8 cellular contexts compared by ENCODE assay signal in genomic region chr17:42288985-42289862, GRCh38. TPM values are rescaled to one million over a fixed set of nuclear protein-coding genes. Genes with fewer than 3 reads are reported as not detected.
A peak's percentile ranks its signal among the peaks of the same experiment; 100 is the strongest.
DNase-seq lines count a peak whose midpoint lies in the region; ATAC-seq and TF ChIP-seq lines count a peak whose summit lies in the region.

No MANE protein-coding gene starts in this region.

- peaks cover 26% of the 10 kb centered on the region for H4K20me1 ChIP-seq in BLaER1

- peaks cover 37% of the 10 kb centered on the region for H3K36me3 ChIP-seq in BLaER1
- H3K36me3 ChIP-seq in esophagus (ENCODE audit: control insufficient read depth in 2 of 2, insufficient read depth in 2 of 2, low read length in 1 of 2) = no peaks in the 10 kb centered on the region
- peaks cover 0 to under 1% of the 10 kb centered on the region in 2 donors for H3K36me3 ChIP-seq in aorta (ENCODE audit: control insufficient read depth in 1 of 2, insufficient read depth in 2 of 2, low read length in 1 of 2)

- H3K27ac ChIP-seq in BLaER1 (peak overlapping the region; percentile 82), esophagus (ENCODE audit: low read depth in 2 of 2, low read length in 1 of 2) (peak overlapping the region; percentile 88 to 90), aorta (ENCODE audit: low read depth in 1 of 2, low read length in 2 of 2) (peak overlapping the region; percentile 71 to 74)

- H3K9me3 ChIP-seq in BLaER1 = no peaks in the 10 kb centered on the region
- H3K9me3 ChIP-seq in esophagus (ENCODE audit: control insufficient read depth in 2 of 2, insufficient read depth in 1 of 2, low read depth in 1 of 2, low read length in 1 of 2) = no peaks in the 10 kb centered on the region
- H3K9me3 ChIP-seq in aorta (ENCODE audit: control insufficient read depth, low read length) = no peaks in the 10 kb centered on the region

- H3K9ac ChIP-seq in BLaER1 = peak overlapping the region; percentile 80

- H3K4me1 ChIP-seq in BLaER1 = peaks cover 53% of the 10 kb centered on the region
- H3K4me1 ChIP-seq in esophagus (ENCODE audit: control insufficient read depth in 2 of 2, insufficient read depth in 2 of 2, low read length in 1 of 2) = peaks cover 13 to 21% of the 10 kb centered on the region in 2 donors
- no peaks in the 10 kb centered on the region for H3K4me1 ChIP-seq in aorta (ENCODE audit: control insufficient read depth in 1 of 2, insufficient read depth in 2 of 2, low read length in 2 of 2)

- peak overlapping the region; percentile 77 for H3K4me3 ChIP-seq in BLaER1
- H3K4me3 ChIP-seq in esophagus (ENCODE audit: low read depth in 1 of 2, low read length in 2 of 2) = peak overlapping the region; percentile 64 to 65
- peak overlapping the region in 1 of 2 donors; percentile 81 for H3K4me3 ChIP-seq in aorta (ENCODE audit: low read length in 2 of 2)

- peak overlapping the region; percentile 89 for H3K4me2 ChIP-seq in BLaER1

- intact Hi-C loops in aorta (cut with DNase I) = no loop called here

- DNase-seq in activated CD4-positive, alpha-beta T cell treated with anti-CD3 and anti-CD28 coated beads, Interleukin-2, amount 50 U/mL, for 4 hours = peak; percentile 48 to 57
- peak; percentile 24 for DNase-seq in omental fat pad (ENCODE audit: low spot score)
- peak; percentile 68 to 79 for DNase-seq in aorta
- no peak for DNase-seq in HK-2 (ENCODE audit: unreplicated experiment)
- DNase-seq in NCI-H82 treated with DMSO at 0.1 percent for 48 hours (lab: John Stamatoyannopoulos, UW; ENCODE audit: unreplicated experiment) = no peak

- 44 to 50% methylated on average over 30 to 32 of the region's 32 CpGs for WGBS in esophagus, 2 donors
- WGBS in aorta, 2 donors = 72 to 78% methylated on average over 31 to 32 of the region's 32 CpGs

- peak; percentile 21 for ATAC-seq in HG03108 (IDR thresholded peaks at IDR 0.05; ENCODE audit: unreplicated experiment)
- peak; percentile 9 for ATAC-seq in omental fat pad (ENCODE audit: low FRiP score)
- ATAC-seq in aorta (ENCODE audit: low FRiP score) = peak; percentile 35

- peaks cover 4% of the 10 kb centered on the region; the same call in 1 of the 2 replicates for H3K27me3 ChIP-seq in BLaER1
- no peaks in the 10 kb centered on the region for H3K27me3 ChIP-seq in esophagus (ENCODE audit: control insufficient read depth in 1 of 2, insufficient read depth in 2 of 2, low read length in 2 of 2)
- H3K27me3 ChIP-seq in aorta (ENCODE audit: control insufficient read depth in 1 of 2, insufficient read depth in 2 of 2, low read length in 1 of 2) = no peaks in the 10 kb centered on the region

- TF ChIP-seq CTCF in omental fat pad (IDR thresholded peaks at IDR 0.05) = no peak

RNA-seq across cellular contexts. Expression of gene STAT5A, which starts 0.9 kb away (rescaled TPM):
- 1 to 10 TPM; 4.7 to 6.3 TPM for polyA plus RNA-seq in esophagus
- 100 to 1,000 TPM; 151 to 200 (median 171) TPM for total RNA-seq in omental fat pad
- total RNA-seq in aorta = 10 to 100 TPM; 42.1 to 63.2 TPM
- 10 to 100 TPM; 10.9 to 20.8 TPM for polyA plus RNA-seq in aorta

RNA-seq across cellular contexts. Expression of gene STAT5B, which starts 13.0 kb away (rescaled TPM):
- polyA plus RNA-seq in esophagus = 10 to 100 TPM; 14.0 to 14.4 TPM
- 100 to 1,000 TPM in 2 of 4 donors, 10 to 100 TPM in 2; 66.6 to 130 (median 111) TPM for total RNA-seq in omental fat pad
- 100 to 1,000 TPM in 1 of 2 donors, 10 to 100 TPM in 1; 78.0 to 106 TPM for total RNA-seq in aorta
- 10 to 100 TPM; 18.0 to 54.6 TPM for polyA plus RNA-seq in aorta

Comparison
In these comparisons a context has a peak if more than half of its experiments do, and no peak if none do; other contexts are left out.
1. DNase-seq: peak in activated CD4-positive, alpha-beta T cell treated with anti-CD3 and anti-CD28 coated beads, Interleukin-2, amount 50 U/mL, for 4 hours (2 of 2), omental fat pad (single experiment) and aorta (2 of 2); none in HK-2 (single experiment) and NCI-H82 treated with DMSO at 0.1 percent for 48 hours (single experiment).
2. Peak in every context shown above with its lines, with median percentiles within 50 percentile points of each other: H3K27ac ChIP-seq and ATAC-seq.